11 cellular contexts compared by ENCODE assay signal in genomic region chr3:32577174-32577573, GRCh38. TPM values are rescaled to one million over a fixed set of nuclear protein-coding genes. Genes with fewer than 3 reads are reported as not detected.
DNase-seq lines count a peak whose midpoint lies in the region; ATAC-seq and TF ChIP-seq lines count a peak whose summit lies in the region.
"Had no signal": no experiment of that assay in that cellular context is flagged by ENCODE, and none has a peak within 500 bp of the region (broad histone marks: within the 10 kb centered on the region; RNA-seq: fewer than 3 reads in every experiment).

No MANE protein-coding gene starts in this region.

- TF ChIP-seq POLR2A in heart left ventricle (IDR thresholded peaks at IDR 0.05) = no peak

- H3K36me3 Mint-ChIP-seq in T-cell = no peaks in the 10 kb centered on the region
- no peaks in the 10 kb centered on the region for H3K36me3 Mint-ChIP-seq in stimulated activated effector memory CD8-positive, alpha-beta T cell treated with anti-CD3 and anti-CD28 coated beads, Interleukin-12 subunit alpha, Interleukin-12 subunit beta, amount 100 ng/mL, for 72 hours

- TF ChIP-seq CTCF in GM12865 (IDR thresholded peaks at IDR 0.05; ENCODE audit: insufficient read depth, low read depth, low read length, missing control alignments) (no peak), heart left ventricle (IDR thresholded peaks at IDR 0.05) (no peak)

- H3K27ac ChIP-seq in heart left ventricle = peak overlapping the region; percentile 55 to 86 (median 75)

- H3K27ac Mint-ChIP-seq in T-cell = peak overlapping the region in 1 of 2 donors; percentile 80
- peak overlapping the region; percentile 83 for H3K27ac Mint-ChIP-seq in stimulated activated effector memory CD8-positive, alpha-beta T cell treated with anti-CD3 and anti-CD28 coated beads, Interleukin-12 subunit alpha, Interleukin-12 subunit beta, amount 100 ng/mL, for 72 hours
- H3K27ac Mint-ChIP-seq: WTC11 had no signal

- H3K4me1 Mint-ChIP-seq in T-cell = peaks cover 11 to 14% (median 11%) of the 10 kb centered on the region in 3 donors
- H3K4me1 Mint-ChIP-seq in stimulated activated effector memory CD8-positive, alpha-beta T cell treated with anti-CD3 and anti-CD28 coated beads, Interleukin-12 subunit alpha, Interleukin-12 subunit beta, amount 100 ng/mL, for 72 hours = peaks cover 12% of the 10 kb centered on the region

- POLR2A ChIA-PET in T-cell (lab: Charles Lee) = interaction anchor here in 1 of 2 donors (0.5 to 0.6 kb wide), 2 partner anchors 65 to 90 kb away, joined by 3 to 15 read pairs; no protein-coding TSS in a partner anchor

- H3K4me3 Mint-ChIP-seq in T-cell = peak overlapping the region in 2 of 3 donors; percentile 32 to 45
- peak overlapping the region; percentile 59 for H3K4me3 Mint-ChIP-seq in stimulated activated effector memory CD8-positive, alpha-beta T cell treated with anti-CD3 and anti-CD28 coated beads, Interleukin-12 subunit alpha, Interleukin-12 subunit beta, amount 100 ng/mL, for 72 hours
- H3K4me3 Mint-ChIP-seq: WTC11 had no signal

- no peaks in the 10 kb centered on the region for H3K9me3 Mint-ChIP-seq in T-cell
- no peaks in the 10 kb centered on the region for H3K9me3 Mint-ChIP-seq in stimulated activated effector memory CD8-positive, alpha-beta T cell treated with anti-CD3 and anti-CD28 coated beads, Interleukin-12 subunit alpha, Interleukin-12 subunit beta, amount 100 ng/mL, for 72 hours
- H3K9me3 Mint-ChIP-seq: activated T-cell treated with anti-CD3 and anti-CD28 coated beads, Interleukin-2, amount 50 U/mL, for 72 hours had no signal

- DNase-seq in GM12865 (ENCODE audit: low read depth) = no peak
- no peak for DNase-seq in T-cell
- no peak for DNase-seq in heart left ventricle
- no peak for DNase-seq in stimulated activated effector memory CD8-positive, alpha-beta T cell treated with anti-CD3 and anti-CD28 coated beads, Interleukin-12 subunit alpha, Interleukin-12 subunit beta, amount 100 ng/mL, for 72 hours (ENCODE audit: low spot score in 2 of 2)
- no peak for DNase-seq in foreskin melanocyte
- DNase-seq in NCI-H345 treated with DMSO at 0.1 percent for 48 hours (lab: John Stamatoyannopoulos, UW; ENCODE audit: unreplicated experiment) = no peak
- DNase-seq: Caco-2, NCI-H226 had no signal

- CTCF ChIA-PET in T-cell (lab: Charles Lee) = interaction anchor here in 1 of 2 donors (0.6 kb wide), 1 partner anchor 74 kb away, joined by 3 read pairs; the partner anchor contains the start of gene CMTM6

- ATAC-seq in T-cell (replicated peaks in 1 of 4) (no peak), heart left ventricle (peak; percentile 19 to 75 (median 52)), HG02970 (IDR thresholded peaks at IDR 0.05; ENCODE audit: low FRiP score, unreplicated experiment) (no peak)
- ATAC-seq in stimulated activated effector memory CD8-positive, alpha-beta T cell treated with anti-CD3 and anti-CD28 coated beads, Interleukin-12 subunit alpha, Interleukin-12 subunit beta, amount 100 ng/mL, for 72 hours = no peak
- ATAC-seq: WTC11 had no signal

- H3K4me3 ChIP-seq in GM12865 (ENCODE audit: low read depth, low read length) (peak overlapping the region; percentile 35), heart left ventricle (peak overlapping the region in 9 of 12 donors; percentile 3 to 49 (median 27))

- H3K27me3 ChIP-seq in heart left ventricle = no peaks in the 10 kb centered on the region

- no peaks in the 10 kb centered on the region for H3K36me3 ChIP-seq in heart left ventricle

- no peaks in the 10 kb centered on the region for H3K9me3 ChIP-seq in heart left ventricle
- H3K9me3 ChIP-seq: Caco-2 had no signal

- peaks cover 0 to 37% (median 20%) of the 10 kb centered on the region in 12 donors for H3K4me1 ChIP-seq in heart left ventricle

- no peaks in the 10 kb centered on the region for H3K27me3 Mint-ChIP-seq in T-cell

- intact Hi-C loops in heart left ventricle (cut with DNase I) = loop anchor here in 4 of 10 donors (10.0 kb wide), 2 partner anchors 62 to 72 kb away; partner anchors contain the start of gene CMTM6 (in 3 of the 4)

- WGBS in heart left ventricle, 4 donors = 32 to 48% (median 41%) methylated on average over 2 of the region's 2 CpGs

RNA-seq across cellular contexts. Expression of gene DYNC1LI1, which starts 6.5 kb away (rescaled TPM):
- total RNA-seq in T-cell (10 to 100 TPM; 24.7 to 32.6 (median 28.2) TPM), heart left ventricle (10 to 100 TPM; 40.8 to 65.0 (median 55.9) TPM)
- 10 to 100 TPM; 28.8 to 64.3 TPM for polyA plus RNA-seq in heart left ventricle

Comparison
In these comparisons a context has a peak if more than half of its experiments do, and no peak if none do; other contexts are left out.
1. ATAC-seq: peak in heart left ventricle (4 of 4); none in T-cell (0 of 4), stimulated activated effector memory CD8-positive, alpha-beta T cell treated with anti-CD3 and anti-CD28 coated beads, Interleukin-12 subunit alpha, Interleukin-12 subunit beta, amount 100 ng/mL, for 72 hours (single experiment) and HG02970 (single experiment).